28 cellular contexts compared by ENCODE assay signal in genomic region chr4:118018381-118018780, GRCh38. TPM values are rescaled to one million over a fixed set of nuclear protein-coding genes. Genes with fewer than 3 reads are reported as not detected.
"Had no signal": no experiment of that assay in that cellular context is flagged by ENCODE, and none has a peak within 500 bp of the region (broad histone marks: within the 10 kb centered on the region; RNA-seq: fewer than 3 reads in every experiment).

No MANE protein-coding gene starts in this region.

- H3K36me3 ChIP-seq: esophagus squamous epithelium, ovary, sigmoid colon, stomach, tibial artery had no signal

- H3K4me3 ChIP-seq: coronary artery, esophagus squamous epithelium, lung, ovary, psoas muscle, sigmoid colon, stomach, tibial artery had no signal

- H3K27me3 ChIP-seq: esophagus squamous epithelium, ovary, sigmoid colon, stomach, tibial artery had no signal

- ATAC-seq: left ventricle myocardium superior; naive thymus-derived CD8-positive, alpha-beta T cell; psoas muscle; right cardiac atrium; stimulated activated effector memory CD8-positive, alpha-beta T cell treated with anti-CD3 and anti-CD28 coated beads, Interleukin-12 subunit alpha, Interleukin-12 subunit beta, amount 100 ng/mL, for 72 hours had no signal

- DNase-seq: dermis blood vessel endothelial cell; effector memory CD4-positive, alpha-beta T cell; erythroblast; esophagus squamous epithelium; head of caudate nucleus; left ventricle myocardium superior; midbrain; naive thymus-derived CD8-positive, alpha-beta T cell; nephron progenitor cell; occipital lobe; ovary; posterior cingulate gyrus; psoas muscle; right cardiac atrium; sigmoid colon; stimulated activated CD4-positive, alpha-beta T cell treated with anti-CD3 and anti-CD28 coated beads, Interleukin-2, amount 100 ng/mL, for 24 hours; stimulated activated CD4-positive, alpha-beta T cell treated with anti-CD3 and anti-CD28 coated beads, Interleukin-4, amount 100 ng/mL, for 24 hours; stimulated activated naive CD4-positive, alpha-beta T cell treated with Interleukin-2 at 50 U/mL for 16 hours; stomach; tibial artery had no signal

- FAIRE-seq: endothelial cell of umbilical vein, frontal cortex, keratinocyte had no signal

- H3K4me1 ChIP-seq: esophagus squamous epithelium, psoas muscle, sigmoid colon, stomach, tibial artery had no signal

- H3K27ac ChIP-seq: coronary artery, esophagus squamous epithelium, ovary, psoas muscle, sigmoid colon, stomach, tibial artery had no signal

RNA-seq across cellular contexts. Expression of gene NDST3, which starts 15.9 kb away (rescaled TPM):
- total RNA-seq: endothelial cell of umbilical vein; left ventricle myocardium superior; myocyte; naive thymus-derived CD8-positive, alpha-beta T cell; psoas muscle; subcutaneous adipose tissue had no signal
- polyA plus RNA-seq: keratinocyte, psoas muscle had no signal
